Comparison of ENCODE assay signal across 19 cellular contexts in genomic region chr2:212723226-212723625, GRCh38.
DNase-seq lines count a peak whose midpoint lies in the region; ATAC-seq, FAIRE-seq and TF ChIP-seq lines count a peak whose summit lies in the region.
"Had no signal": no experiment of that assay in that cellular context is flagged by ENCODE, and none has a peak within 500 bp of the region (broad histone marks: within the 10 kb centered on the region; RNA-seq: fewer than 3 reads in every experiment).

No MANE protein-coding gene starts in this region.

- H2AK5ac ChIP-seq in trophoblast cell (ENCODE audit: low read length) = no peak overlapping the region

- no peak for TF ChIP-seq POLR2A in uterus (IDR thresholded peaks at IDR 0.05)

- no peaks in the 10 kb centered on the region for H3K27me3 ChIP-seq in uterus
- no peaks in the 10 kb centered on the region for H3K27me3 ChIP-seq in trophoblast cell (ENCODE audit: insufficient read depth, low read length)
- H3K27me3 ChIP-seq: neutrophil, upper lobe of left lung had no signal

- no CpG with 5 or more reads among the region's 1 CpG for WGBS in trophoblast cell (ENCODE audit: extremely low coverage, insufficient coverage, insufficient read length)

- no peak overlapping the region for H2BK12ac ChIP-seq in trophoblast cell (ENCODE audit: low read length)

- H3K4me3 ChIP-seq in fibroblast of the aortic adventitia (ENCODE audit: low read depth, low read length) (no peak overlapping the region), uterus (no peak overlapping the region), trophoblast cell (ENCODE audit: low read depth, low read length) (no peak overlapping the region)
- H3K4me3 ChIP-seq: A549, GM23338, upper lobe of left lung had no signal

- ATAC-seq in activated CD8-positive, alpha-beta T cell treated with anti-CD3 and anti-CD28 coated beads for 36 hours = peak; percentile 43
- ATAC-seq in activated CD8-positive, alpha-beta T cell treated with anti-CD3 and anti-CD28 coated beads, Interleukin-2, amount 10 ng/mL, durations not matched to agents 7 days and 5 days = no peak
- ATAC-seq in GM18520 (IDR thresholded peaks at IDR 0.05; ENCODE audit: unreplicated experiment) = no peak
- ATAC-seq: A549, GM23338, left ventricle myocardium superior had no signal

- no peak overlapping the region for H2AFZ ChIP-seq in trophoblast cell (ENCODE audit: insufficient read depth, low read length, poor library complexity)
- H2AFZ ChIP-seq: GM23338 had no signal

- FAIRE-seq in urothelium cell line (lab: Jason Lieb, UNC) = no peak
- FAIRE-seq: A549 had no signal

- H3K4me2 ChIP-seq in trophoblast cell (ENCODE audit: low read length) = no peak overlapping the region
- H3K4me2 ChIP-seq: A549, GM23338 had no signal

- H4K91ac ChIP-seq in trophoblast cell (ENCODE audit: low read depth, low read length) = no peak overlapping the region

- H2BK120ac ChIP-seq in trophoblast cell (ENCODE audit: insufficient read depth, low read length, poor library complexity) = no peak overlapping the region

- peaks cover 6% of the 10 kb centered on the region for H3K9me3 Mint-ChIP-seq in activated CD8-positive, alpha-beta T cell treated with anti-CD3 and anti-CD28 coated beads for 36 hours
- H3K9me3 Mint-ChIP-seq in activated CD8-positive, alpha-beta T cell treated with anti-CD3 and anti-CD28 coated beads, Interleukin-2, amount 10 ng/mL, durations not matched to agents 7 days and 5 days (ENCODE audit: insufficient read depth) = peaks cover 6% of the 10 kb centered on the region

- H3K9ac ChIP-seq in trophoblast cell (ENCODE audit: low read length) = no peak overlapping the region

- no peak overlapping the region for H3K23ac ChIP-seq in trophoblast cell (ENCODE audit: low read length)

- no peak overlapping the region for H4K8ac ChIP-seq in trophoblast cell (ENCODE audit: low read depth, low read length)

- H3K9me3 ChIP-seq in uterus (no peaks in the 10 kb centered on the region), trophoblast cell (ENCODE audit: insufficient read depth, low read depth, low read length) (peaks cover 7% of the 10 kb centered on the region)
- H3K9me3 ChIP-seq: A549, neutrophil, upper lobe of left lung had no signal

- peak; percentile 48 for DNase-seq in activated CD8-positive, alpha-beta T cell treated with anti-CD3 and anti-CD28 coated beads for 36 hours
- DNase-seq in activated CD8-positive, alpha-beta T cell treated with anti-CD3 and anti-CD28 coated beads, Interleukin-2, amount 10 ng/mL, durations not matched to agents 7 days and 5 days = no peak
- DNase-seq in RWPE1 (ENCODE audit: low spot score) (peak; percentile 13), fibroblast of the aortic adventitia (ENCODE audit: low read depth) (peak; percentile 20), urothelium cell line (ENCODE audit: low spot score) (peak; percentile 32), uterus (no peak), trophoblast cell (no peak)
- DNase-seq: activated naive CD8-positive, alpha-beta T cell treated with anti-CD3 and anti-CD28 coated beads, Interleukin-2, amount 10 ng/mL, durations not matched to agents 7 days and 5 days; Calu3; left ventricle myocardium superior; NCI-H1694 treated with DMSO at 0.1 percent for 48 hours; NCI-H748 treated with DMSO at 0.1 percent for 48 hours; SIG-M5; stimulated activated CD4-positive, alpha-beta T cell treated with anti-CD3 and anti-CD28 coated beads, Interleukin-12 subunit alpha, Interleukin-12 subunit beta, amount 100 ng/mL, for 4 hours; upper lobe of left lung had no signal

- CTCF ChIA-PET in activated CD8-positive, alpha-beta T cell treated with anti-CD3 and anti-CD28 coated beads for 36 hours (lab: Charles Lee) = no interaction called here
- CTCF ChIA-PET in activated CD8-positive, alpha-beta T cell treated with anti-CD3 and anti-CD28 coated beads, Interleukin-2, amount 10 ng/mL, durations not matched to agents 7 days and 5 days (lab: Charles Lee) = no interaction called here
- CTCF ChIA-PET in RWPE1 (lab: Yijun Ruan, JAX) = no interaction called here

- H3K27me3 Mint-ChIP-seq in activated CD8-positive, alpha-beta T cell treated with anti-CD3 and anti-CD28 coated beads for 36 hours = peaks cover 1% of the 10 kb centered on the region
- H3K27me3 Mint-ChIP-seq in activated CD8-positive, alpha-beta T cell treated with anti-CD3 and anti-CD28 coated beads, Interleukin-2, amount 10 ng/mL, durations not matched to agents 7 days and 5 days (ENCODE audit: low read depth) = no peaks in the 10 kb centered on the region

- no peaks in the 10 kb centered on the region for H3K79me1 ChIP-seq in trophoblast cell (ENCODE audit: low read length)

- H3K79me2 ChIP-seq in trophoblast cell (ENCODE audit: control insufficient read depth, insufficient read depth, low read length, poor library complexity) = no peaks in the 10 kb centered on the region

- no peak overlapping the region for H3K4me3 Mint-ChIP-seq in activated CD8-positive, alpha-beta T cell treated with anti-CD3 and anti-CD28 coated beads for 36 hours
- H3K4me3 Mint-ChIP-seq in activated CD8-positive, alpha-beta T cell treated with anti-CD3 and anti-CD28 coated beads, Interleukin-2, amount 10 ng/mL, durations not matched to agents 7 days and 5 days = no peak overlapping the region
- H3K4me3 Mint-ChIP-seq: activated naive CD8-positive, alpha-beta T cell treated with anti-CD3 and anti-CD28 coated beads, Interleukin-2, amount 10 ng/mL, durations not matched to agents 7 days and 5 days; GM23338 had no signal

- intact Hi-C loops in activated CD8-positive, alpha-beta T cell treated with anti-CD3 and anti-CD28 coated beads for 36 hours (cut with micrococcal nuclease) = no loop called here
- intact Hi-C loops in uterus (cut with DNase I; ENCODE audit: low total_unique reads) = no loop called here

- H3K36me3 ChIP-seq in uterus (no peaks in the 10 kb centered on the region), trophoblast cell (ENCODE audit: control insufficient read depth in 1 of 2, insufficient read depth in 2 of 2, low read length in 2 of 2) (no peaks in the 10 kb centered on the region)
- H3K36me3 ChIP-seq: neutrophil, upper lobe of left lung had no signal

- H3K36me3 Mint-ChIP-seq in activated CD8-positive, alpha-beta T cell treated with anti-CD3 and anti-CD28 coated beads for 36 hours (ENCODE audit: low read depth) = peaks cover 5% of the 10 kb centered on the region
- peaks cover 2% of the 10 kb centered on the region for H3K36me3 Mint-ChIP-seq in activated CD8-positive, alpha-beta T cell treated with anti-CD3 and anti-CD28 coated beads, Interleukin-2, amount 10 ng/mL, durations not matched to agents 7 days and 5 days (ENCODE audit: low read depth)
- H3K36me3 Mint-ChIP-seq: activated naive CD8-positive, alpha-beta T cell treated with anti-CD3 and anti-CD28 coated beads, Interleukin-2, amount 10 ng/mL, durations not matched to agents 7 days and 5 days had no signal

- no peak overlapping the region for H4K12ac ChIP-seq in trophoblast cell (ENCODE audit: low read depth, low read length)

- POLR2A ChIA-PET in activated CD8-positive, alpha-beta T cell treated with anti-CD3 and anti-CD28 coated beads for 36 hours (lab: Charles Lee) = no interaction called here
- POLR2A ChIA-PET in activated CD8-positive, alpha-beta T cell treated with anti-CD3 and anti-CD28 coated beads, Interleukin-2, amount 10 ng/mL, durations not matched to agents 7 days and 5 days (lab: Charles Lee) = no interaction called here
- POLR2A ChIA-PET in RWPE1 (lab: Yijun Ruan, JAX; ENCODE audit: low non-redundant PET) = no interaction called here

- no peak overlapping the region for H3K27ac ChIP-seq in RWPE1
- H3K27ac ChIP-seq in uterus = no peak overlapping the region
- H3K27ac ChIP-seq in trophoblast cell (ENCODE audit: low read depth, low read length) = no peak overlapping the region
- H3K27ac ChIP-seq: A549, neutrophil, upper lobe of left lung had no signal

- no peak overlapping the region for H3K18ac ChIP-seq in trophoblast cell (ENCODE audit: low read length)

- H3K4me1 Mint-ChIP-seq in activated CD8-positive, alpha-beta T cell treated with anti-CD3 and anti-CD28 coated beads for 36 hours (ENCODE audit: low read depth) = peaks cover 29% of the 10 kb centered on the region
- peaks cover 11% of the 10 kb centered on the region for H3K4me1 Mint-ChIP-seq in activated CD8-positive, alpha-beta T cell treated with anti-CD3 and anti-CD28 coated beads, Interleukin-2, amount 10 ng/mL, durations not matched to agents 7 days and 5 days (ENCODE audit: low read depth)

- peak overlapping the region; percentile 61 for H3K27ac Mint-ChIP-seq in activated CD8-positive, alpha-beta T cell treated with anti-CD3 and anti-CD28 coated beads for 36 hours
- no peak overlapping the region for H3K27ac Mint-ChIP-seq in activated CD8-positive, alpha-beta T cell treated with anti-CD3 and anti-CD28 coated beads, Interleukin-2, amount 10 ng/mL, durations not matched to agents 7 days and 5 days
- H3K27ac Mint-ChIP-seq: activated naive CD8-positive, alpha-beta T cell treated with anti-CD3 and anti-CD28 coated beads, Interleukin-2, amount 10 ng/mL, durations not matched to agents 7 days and 5 days; GM23338 had no signal

- H3K4ac ChIP-seq in trophoblast cell (ENCODE audit: low read depth, low read length) = no peak overlapping the region

- no peak overlapping the region for H3K14ac ChIP-seq in trophoblast cell (ENCODE audit: low read length)

- H3K4me1 ChIP-seq in uterus (no peaks in the 10 kb centered on the region), trophoblast cell (ENCODE audit: control insufficient read depth in 1 of 2, insufficient read depth in 2 of 2, low read length in 2 of 2) (no peaks in the 10 kb centered on the region)
- H3K4me1 ChIP-seq: A549, upper lobe of left lung had no signal

- no peak overlapping the region for H2BK5ac ChIP-seq in trophoblast cell (ENCODE audit: low read depth, low read length, poor library complexity)

- TF ChIP-seq CTCF in activated CD8-positive, alpha-beta T cell treated with anti-CD3 and anti-CD28 coated beads for 36 hours (IDR thresholded peaks at IDR 0.05) = no peak
- no peak for TF ChIP-seq CTCF in RWPE1 (conservative IDR thresholded peaks at IDR 0.05; ENCODE audit: low read depth)
- TF ChIP-seq CTCF in fibroblast of the aortic adventitia (IDR thresholded peaks at IDR 0.05; ENCODE audit: insufficient read depth, low read length) = no peak
- no peak for TF ChIP-seq CTCF in uterus (IDR thresholded peaks at IDR 0.05)

Comparison
In these comparisons a context has a peak if more than half of its experiments do, and no peak if none do; other contexts are left out.
1. DNase-seq: peak in activated CD8-positive, alpha-beta T cell treated with anti-CD3 and anti-CD28 coated beads for 36 hours (single experiment), RWPE1 (single experiment), fibroblast of the aortic adventitia (single experiment) and urothelium cell line (single experiment); none in activated CD8-positive, alpha-beta T cell treated with anti-CD3 and anti-CD28 coated beads, Interleukin-2, amount 10 ng/mL, durations not matched to agents 7 days and 5 days (single experiment), uterus (0 of 2) and trophoblast cell (0 of 2).